10 cellular contexts compared by ENCODE assay signal in genomic region chr14:74942164-74942563, GRCh38. TPM values are rescaled to one million over a fixed set of nuclear protein-coding genes. Genes with fewer than 3 reads are reported as not detected.
DNase-seq lines count a peak whose midpoint lies in the region; ATAC-seq and TF ChIP-seq lines count a peak whose summit lies in the region.
"Had no signal": no experiment of that assay in that cellular context is flagged by ENCODE, and none has a peak within 500 bp of the region (broad histone marks: within the 10 kb centered on the region; RNA-seq: fewer than 3 reads in every experiment).

No MANE protein-coding gene starts in this region.

- H3K27ac ChIP-seq in RWPE1: peak overlapping the region; percentile 68
- H3K27ac ChIP-seq in layer of hippocampus (ENCODE audit: low read depth, low read length): peak overlapping the region; percentile 84
- peak overlapping the region; percentile 51 to 90 (median 73) for H3K27ac ChIP-seq in thyroid gland
- H3K27ac ChIP-seq: C4-2B had no signal

- H3K9me3 ChIP-seq in thyroid gland: no peaks in the 10 kb centered on the region

- H3K27me3 ChIP-seq in layer of hippocampus (ENCODE audit: control insufficient read depth, insufficient read depth, low read length) (no peaks in the 10 kb centered on the region), thyroid gland (no peaks in the 10 kb centered on the region)

- no peak for TF ChIP-seq POLR2A in thyroid gland (IDR thresholded peaks at IDR 0.05)

- intact Hi-C loops in thyroid gland (cut with DNase I): no loop called here

- H3K4me1 Mint-ChIP-seq in activated T-cell treated with anti-CD3 and anti-CD28 coated beads, Interleukin-2, amount 50 U/mL, for 72 hours (ENCODE audit: low read depth): peaks cover 41% of the 10 kb centered on the region

- H3K4me3 Mint-ChIP-seq in activated T-cell treated with anti-CD3 and anti-CD28 coated beads, Interleukin-2, amount 50 U/mL, for 72 hours: peak overlapping the region; percentile 78 to 87

- peaks cover 12 to 43% of the 10 kb centered on the region in 2 donors for H3K4me1 ChIP-seq in thyroid gland

- peaks cover 1 to 4% of the 10 kb centered on the region in 2 donors for H3K9me3 Mint-ChIP-seq in activated T-cell treated with anti-CD3 and anti-CD28 coated beads, Interleukin-2, amount 50 U/mL, for 72 hours

- H3K27me3 Mint-ChIP-seq in activated T-cell treated with anti-CD3 and anti-CD28 coated beads, Interleukin-2, amount 50 U/mL, for 72 hours (ENCODE audit: low read depth): no peaks in the 10 kb centered on the region

- POLR2A ChIA-PET in RWPE1 (lab: Yijun Ruan, JAX; ENCODE audit: low non-redundant PET): no interaction called here

- H3K4me3 ChIP-seq in thyroid gland (replicated peaks in 1 of 3): no peak overlapping the region

- TF ChIP-seq CTCF in RWPE1 (conservative IDR thresholded peaks at IDR 0.05; ENCODE audit: low read depth) (no peak), thyroid gland (IDR thresholded peaks at IDR 0.05) (no peak)

- H3K36me3 ChIP-seq in thyroid gland: peaks cover 24 to 42% of the 10 kb centered on the region in 2 donors

- peak overlapping the region; percentile 92 for H3K27ac Mint-ChIP-seq in activated T-cell treated with anti-CD3 and anti-CD28 coated beads, Interleukin-2, amount 50 U/mL, for 72 hours

- 83 to 88% methylated on average over 7 to 9 of the region's 11 CpGs for WGBS in thyroid gland, 2 donors

- no peak for ATAC-seq in activated T-cell treated with anti-CD3 and anti-CD28 coated beads, Interleukin-2, amount 50 U/mL, for 72 hours (replicated peaks in 1 of 2)
- ATAC-seq in HG03442 (IDR thresholded peaks at IDR 0.05; ENCODE audit: unreplicated experiment): no peak

- CTCF ChIA-PET in RWPE1 (lab: Yijun Ruan, JAX): interaction anchor here (0.6 to 0.7 kb wide), 3 partner anchors 146 to 1444 kb away, joined by 3 to 4 read pairs (median 3); no protein-coding TSS in a partner anchor

- no peak for DNase-seq in activated T-cell treated with anti-CD3 and anti-CD28 coated beads, Interleukin-2, amount 50 U/mL, for 72 hours
- DNase-seq in activated T-cell treated with anti-CD3 and anti-CD28 coated beads for 4 hours: no peak
- no peak for DNase-seq in RWPE1 (ENCODE audit: low spot score)
- no peak for DNase-seq in thyroid gland
- DNase-seq in central memory CD4-positive, alpha-beta T cell: no peak
- no peak for DNase-seq in medulla oblongata (ENCODE audit: extremely low spot score)
- DNase-seq: NCI-H1092 treated with DMSO at 0.1 percent for 48 hours had no signal

- no peaks in the 10 kb centered on the region for H3K36me3 Mint-ChIP-seq in activated T-cell treated with anti-CD3 and anti-CD28 coated beads, Interleukin-2, amount 50 U/mL, for 72 hours (ENCODE audit: insufficient read depth in 2 of 2)

RNA-seq across cellular contexts. Expression of gene PGF, which starts 13.2 kb away (rescaled TPM):
- total RNA-seq in activated T-cell treated with anti-CD3 and anti-CD28 coated beads, Interleukin-2, amount 50 U/mL, for 72 hours: under 1 TPM in 1 of 2 donors, not detected in 1; 0.35 TPM
- 10 to 100 TPM; 34.4 to 68.8 (median 61.0) TPM for total RNA-seq in thyroid gland

RNA-seq across cellular contexts. Expression of gene RPS6KL1, which starts 19.1 kb away (rescaled TPM):
- total RNA-seq in activated T-cell treated with anti-CD3 and anti-CD28 coated beads, Interleukin-2, amount 50 U/mL, for 72 hours: 1 to 10 TPM; 4.6 to 6.7 TPM
- 10 to 100 TPM in 2 of 4 donors, 1 to 10 TPM in 2; 5.7 to 16.4 (median 9.5) TPM for total RNA-seq in thyroid gland

Comparison
In these comparisons a context has a peak if more than half of its experiments do, and no peak if none do; other contexts are left out.
1. RNA of gene PGF, which starts 13.2 kb away (total RNA-seq): 34.4 to 68.8 TPM in thyroid gland; 0.35 TPM in activated T-cell treated with anti-CD3 and anti-CD28 coated beads, Interleukin-2, amount 50 U/mL, for 72 hours; every median in the first group is over 10 times any median in the second.
2. Peak in every context shown above with its lines, with median percentiles within 50 percentile points of each other: H3K27ac ChIP-seq.